21 cellular contexts compared by ENCODE assay signal in genomic region chr13:26474286-26474685, GRCh38.
DNase-seq lines count a peak whose midpoint lies in the region; ATAC-seq and TF ChIP-seq lines count a peak whose summit lies in the region.
"Had no signal": no experiment of that assay in that cellular context is flagged by ENCODE, and none has a peak within 500 bp of the region (broad histone marks: within the 10 kb centered on the region; RNA-seq: fewer than 3 reads in every experiment).

No MANE protein-coding gene starts in this region.

- H3K4me3 Mint-ChIP-seq in endodermal cell = no peak overlapping the region
- H3K4me3 Mint-ChIP-seq in nephron = peak overlapping the region in 2 of 3 experiments; percentile 2 to 8
- H3K4me3 Mint-ChIP-seq: CD8-positive, alpha-beta T cell had no signal

- H3K4me3 ChIP-seq in right atrium auricular region (no peak overlapping the region), endodermal cell (ENCODE audit: low read length) (no peak overlapping the region)
- H3K4me3 ChIP-seq: A549, BLaER1, SJCRH30 had no signal

- H3K9me3 Mint-ChIP-seq in endodermal cell = no peaks in the 10 kb centered on the region
- H3K9me3 Mint-ChIP-seq in nephron = no peaks in the 10 kb centered on the region
- H3K9me3 Mint-ChIP-seq: CD8-positive, alpha-beta T cell had no signal

- H3K4me1 Mint-ChIP-seq in endodermal cell (peaks cover 8% of the 10 kb centered on the region), nephron (peaks cover 24% of the 10 kb centered on the region)

- H3K27me3 Mint-ChIP-seq in endodermal cell (ENCODE audit: insufficient read depth) (no peaks in the 10 kb centered on the region), nephron (ENCODE audit: low read depth) (no peaks in the 10 kb centered on the region)

- 89 to 95% methylated on average over 7 to 11 of the region's 11 CpGs for WGBS in endodermal cell (ENCODE audit: insufficient coverage in 1 of 2, insufficient read length in 1 of 2), 2 experiments

- H3K4me1 ChIP-seq in right atrium auricular region (no peaks in the 10 kb centered on the region), endodermal cell (ENCODE audit: control insufficient read depth, insufficient read depth, low read length) (peaks cover 4% of the 10 kb centered on the region)
- H3K4me1 ChIP-seq: A549, SJCRH30 had no signal

- no peak overlapping the region for H3K9ac ChIP-seq in endodermal cell (ENCODE audit: extremely low read depth, low read length, poor library complexity, severe bottlenecking)
- H3K9ac ChIP-seq: BLaER1 had no signal

- TF ChIP-seq CTCF in right atrium auricular region (IDR thresholded peaks at IDR 0.05) (no peak), endodermal cell (conservative IDR thresholded peaks at IDR 0.05) (no peak), nephron (IDR thresholded peaks at IDR 0.05; ENCODE audit: unreplicated experiment in 3 of 3) (no peak)

- intact Hi-C loops in Right ventricle myocardium superior (cut with DNase I) = no loop called here

- H3K27ac Mint-ChIP-seq in endodermal cell (no peak overlapping the region), nephron (peak overlapping the region in 1 of 3 experiments; percentile 24)
- H3K27ac Mint-ChIP-seq: CD8-positive, alpha-beta T cell had no signal

- no peaks in the 10 kb centered on the region for H3K36me3 ChIP-seq in right atrium auricular region
- H3K36me3 ChIP-seq in endodermal cell (ENCODE audit: control insufficient read depth, insufficient read depth, low read length) = no peaks in the 10 kb centered on the region
- H3K36me3 ChIP-seq: BLaER1, SJCRH30 had no signal

- H3K27ac ChIP-seq in right atrium auricular region = no peak overlapping the region
- no peak overlapping the region for H3K27ac ChIP-seq in endodermal cell (ENCODE audit: low read depth, low read length)
- H3K27ac ChIP-seq: A549, BLaER1, SJCRH30 had no signal

- no peaks in the 10 kb centered on the region for H3K36me3 Mint-ChIP-seq in endodermal cell (ENCODE audit: low read depth)
- no peaks in the 10 kb centered on the region for H3K36me3 Mint-ChIP-seq in nephron (ENCODE audit: low read depth)
- H3K36me3 Mint-ChIP-seq: CD8-positive, alpha-beta T cell had no signal

- no peaks in the 10 kb centered on the region for H3K9me3 ChIP-seq in right atrium auricular region
- H3K9me3 ChIP-seq in endodermal cell (ENCODE audit: control insufficient read depth, low read length) = no peaks in the 10 kb centered on the region
- H3K9me3 ChIP-seq: A549, BLaER1, SJCRH30 had no signal

- no peak for ATAC-seq in Right ventricle myocardium superior (ENCODE audit: poor library complexity)
- ATAC-seq: A549; CD8-positive, alpha-beta T cell; HepG2; PC-3 had no signal

- H3K27me3 ChIP-seq in right atrium auricular region (no peaks in the 10 kb centered on the region), endodermal cell (ENCODE audit: control insufficient read depth, insufficient read depth, low read length, poor library complexity, severe bottlenecking) (no peaks in the 10 kb centered on the region)
- H3K27me3 ChIP-seq: BLaER1, SJCRH30 had no signal

- DNase-seq in right atrium auricular region (ENCODE audit: low spot score) (peak; percentile 36), Right ventricle myocardium superior (no peak), endodermal cell (peak; percentile 56), SIG-M5 (lab: John Stamatoyannopoulos, UW) (no peak), NCI-H1105 treated with DMSO at 0.1 percent for 48 hours (lab: John Stamatoyannopoulos, UW) (no peak), DMS 273 treated with DMSO at 0.1 percent for 48 hours (lab: John Stamatoyannopoulos, UW) (no peak), NCI-H1694 (lab: John Stamatoyannopoulos, UW) (no peak)
- DNase-seq: CD8-positive, alpha-beta T cell; DMS79; KG1; MV-4-11; NCI-H187 treated with DMSO at 0.1 percent for 48 hours; NCI-H2227 treated with DMSO at 0.1 percent for 48 hours; NCI-H510A treated with DMSO at 0.1 percent for 48 hours; PC-3; RPMI8226; SJCRH30 had no signal

Comparison
In these comparisons a context has a peak if more than half of its experiments do, and no peak if none do; other contexts are left out.
1. DNase-seq: peak in right atrium auricular region (single experiment) and endodermal cell (single experiment); none in Right ventricle myocardium superior (single experiment), SIG-M5 (single experiment), NCI-H1105 treated with DMSO at 0.1 percent for 48 hours (single experiment), DMS 273 treated with DMSO at 0.1 percent for 48 hours (single experiment) and NCI-H1694 (single experiment).